In genomic region chr13:32067149-32067961, GRCh38 we compare ENCODE assay signal across 14 cellular contexts. TPM values are rescaled to one million over a fixed set of nuclear protein-coding genes. Genes with fewer than 3 reads are reported as not detected.
DNase-seq lines count a peak whose midpoint lies in the region; ATAC-seq and TF ChIP-seq lines count a peak whose summit lies in the region.
"Had no signal": no experiment of that assay in that cellular context is flagged by ENCODE, and none has a peak within 500 bp of the region (broad histone marks: within the 10 kb centered on the region; RNA-seq: fewer than 3 reads in every experiment).

No MANE protein-coding gene starts in this region.

- H3K27ac ChIP-seq in neural cell (ENCODE audit: low read length) (peak overlapping the region; percentile 82), skeletal muscle tissue (ENCODE audit: low read depth, low read length) (peak overlapping the region; percentile 39), ascending aorta (no peak overlapping the region)
- H3K27ac ChIP-seq: BLaER1 treated with 17β-estradiol and CSF1 and Interleukin-3, amounts not matched to agents 10 nM and 100 nM had no signal

- peak overlapping the region; percentile 38 for H3K9ac ChIP-seq in neural cell (ENCODE audit: low read length)
- no peak overlapping the region for H3K9ac ChIP-seq in skeletal muscle tissue (ENCODE audit: low read depth in 1 of 3, low read length in 3 of 3)
- H3K9ac ChIP-seq: BLaER1 treated with 17β-estradiol and CSF1 and Interleukin-3, amounts not matched to agents 10 nM and 100 nM had no signal

- H3K36me3 ChIP-seq in neural cell (ENCODE audit: insufficient read depth, low read length), result no peaks in the 10 kb centered on the region
- no peaks in the 10 kb centered on the region for H3K36me3 ChIP-seq in skeletal muscle tissue (ENCODE audit: control insufficient read depth in 3 of 3, insufficient read depth in 3 of 3, low read length in 3 of 3)
- no peaks in the 10 kb centered on the region for H3K36me3 ChIP-seq in ascending aorta
- H3K36me3 ChIP-seq: BLaER1 treated with 17β-estradiol and CSF1 and Interleukin-3, amounts not matched to agents 10 nM and 100 nM; HAP-1 had no signal

- peak overlapping the region in 4 of 7 donors; percentile 10 to 49 (median 32) for H3K27ac Mint-ChIP-seq in CD14-positive monocyte
- H3K27ac Mint-ChIP-seq in activated T-helper 17 cell treated with anti-CD3 and anti-CD28 coated beads, Interleukin-2, amount 50 U/mL, for 72 hours, result peak overlapping the region; percentile 61
- H3K27ac Mint-ChIP-seq: CD4-positive, alpha-beta T cell had no signal

- H3K9me3 ChIP-seq in neural cell (ENCODE audit: low read length), result no peaks in the 10 kb centered on the region
- no peaks in the 10 kb centered on the region for H3K9me3 ChIP-seq in skeletal muscle tissue (ENCODE audit: control insufficient read depth in 3 of 3, low read length in 3 of 3)
- no peaks in the 10 kb centered on the region for H3K9me3 ChIP-seq in ascending aorta
- H3K9me3 ChIP-seq: HAP-1 had no signal

- peaks cover 0 to 3% (median 0%) of the 10 kb centered on the region in 3 donors for H3K27me3 Mint-ChIP-seq in CD14-positive monocyte (ENCODE audit: low read depth in 3 of 3)
- no peaks in the 10 kb centered on the region for H3K27me3 Mint-ChIP-seq in activated T-helper 17 cell treated with anti-CD3 and anti-CD28 coated beads, Interleukin-2, amount 50 U/mL, for 72 hours
- H3K27me3 Mint-ChIP-seq: CD4-positive, alpha-beta T cell had no signal

- H2AFZ ChIP-seq in neural cell (ENCODE audit: low read depth, low read length), result no peak overlapping the region

- TF ChIP-seq RAD21 in neural cell (conservative IDR thresholded peaks at IDR 0.05), result no peak

- intact Hi-C loops in CD14-positive monocyte (cut with micrococcal nuclease), result no loop called here
- intact Hi-C loops in ascending aorta (cut with DNase I), result no loop called here

- H3K4me1 Mint-ChIP-seq in CD14-positive monocyte, result peaks cover 10% of the 10 kb centered on the region
- peaks cover 5% of the 10 kb centered on the region for H3K4me1 Mint-ChIP-seq in activated T-helper 17 cell treated with anti-CD3 and anti-CD28 coated beads, Interleukin-2, amount 50 U/mL, for 72 hours

- DNase-seq in CD14-positive monocyte (ENCODE audit: low spot score), result no peak
- no peak for DNase-seq in ascending aorta (ENCODE audit: low spot score in 2 of 2)
- DNase-seq: 8988T; Calu3; CD4-positive, alpha-beta T cell; DMS 273 treated with DMSO at 0.1 percent for 48 hours; GOT3 had no signal

- peaks cover 12% of the 10 kb centered on the region for H3F3A ChIP-seq in neural cell (ENCODE audit: insufficient read depth, low read length, poor library complexity, severe bottlenecking)

- H3K4me1 ChIP-seq in skeletal muscle tissue (ENCODE audit: control insufficient read depth in 3 of 3, insufficient read depth in 3 of 3, low read length in 3 of 3), result peaks cover 15 to 24% (median 15%) of the 10 kb centered on the region in 3 donors
- no peaks in the 10 kb centered on the region for H3K4me1 ChIP-seq in ascending aorta
- H3K4me1 ChIP-seq: BLaER1 treated with 17β-estradiol and CSF1 and Interleukin-3, amounts not matched to agents 10 nM and 100 nM; HAP-1 had no signal

- peaks cover 20 to 38% of the 10 kb centered on the region in 2 donors for H3K36me3 Mint-ChIP-seq in CD14-positive monocyte
- H3K36me3 Mint-ChIP-seq in activated T-helper 17 cell treated with anti-CD3 and anti-CD28 coated beads, Interleukin-2, amount 50 U/mL, for 72 hours (ENCODE audit: low read depth), result peaks cover 5% of the 10 kb centered on the region

- H3K4me2 ChIP-seq in neural cell (ENCODE audit: low read length), result no peak overlapping the region
- H3K4me2 ChIP-seq: BLaER1 treated with 17β-estradiol and CSF1 and Interleukin-3, amounts not matched to agents 10 nM and 100 nM had no signal

- H3K4me3 ChIP-seq in neural cell (ENCODE audit: low read length) (peak overlapping the region; percentile 30), skeletal muscle tissue (ENCODE audit: low read length in 3 of 3) (no peak overlapping the region), ascending aorta (no peak overlapping the region)
- H3K4me3 ChIP-seq: BLaER1 treated with 17β-estradiol and CSF1 and Interleukin-3, amounts not matched to agents 10 nM and 100 nM; HAP-1 had no signal

- TF ChIP-seq CTCF in CD14-positive monocyte (IDR thresholded peaks at IDR 0.05), result no peak
- TF ChIP-seq CTCF in neural cell (IDR thresholded peaks at IDR 0.05; ENCODE audit: poor library complexity, severe bottlenecking), result no peak
- no peak for TF ChIP-seq CTCF in ascending aorta (IDR thresholded peaks at IDR 0.05)

- H4K20me1 ChIP-seq in neural cell (ENCODE audit: insufficient read depth), result no peaks in the 10 kb centered on the region
- H4K20me1 ChIP-seq: BLaER1 treated with 17β-estradiol and CSF1 and Interleukin-3, amounts not matched to agents 10 nM and 100 nM had no signal

- no peak overlapping the region for H3K4me3 Mint-ChIP-seq in CD14-positive monocyte
- no peak overlapping the region for H3K4me3 Mint-ChIP-seq in activated T-helper 17 cell treated with anti-CD3 and anti-CD28 coated beads, Interleukin-2, amount 50 U/mL, for 72 hours
- H3K4me3 Mint-ChIP-seq: CD4-positive, alpha-beta T cell had no signal

- no peaks in the 10 kb centered on the region for H3K27me3 ChIP-seq in neural cell (ENCODE audit: insufficient read depth, low read depth, low read length)
- no peaks in the 10 kb centered on the region for H3K27me3 ChIP-seq in skeletal muscle tissue (ENCODE audit: control insufficient read depth in 3 of 3, insufficient read depth in 3 of 3, low read length in 3 of 3)
- no peaks in the 10 kb centered on the region for H3K27me3 ChIP-seq in ascending aorta
- H3K27me3 ChIP-seq: BLaER1 treated with 17β-estradiol and CSF1 and Interleukin-3, amounts not matched to agents 10 nM and 100 nM had no signal

- peaks cover 0 to 6% (median 3%) of the 10 kb centered on the region in 7 donors for H3K9me3 Mint-ChIP-seq in CD14-positive monocyte
- no peaks in the 10 kb centered on the region for H3K9me3 Mint-ChIP-seq in activated T-helper 17 cell treated with anti-CD3 and anti-CD28 coated beads, Interleukin-2, amount 50 U/mL, for 72 hours
- H3K9me3 Mint-ChIP-seq: CD4-positive, alpha-beta T cell had no signal

- peaks cover 12% of the 10 kb centered on the region for H3K79me2 ChIP-seq in neural cell (replicated peaks; ENCODE audit: insufficient read depth, low read length)

- H3K9me2 ChIP-seq in neural cell (ENCODE audit: insufficient read depth, low read length), result no peaks in the 10 kb centered on the region

- no peak for ATAC-seq in activated T-helper 17 cell treated with anti-CD3 and anti-CD28 coated beads, Interleukin-2, amount 50 U/mL, for 72 hours (replicated peaks)
- ATAC-seq in GM19328 (IDR thresholded peaks at IDR 0.05; ENCODE audit: unreplicated experiment) (no peak), HG02870 (IDR thresholded peaks at IDR 0.05; ENCODE audit: unreplicated experiment) (no peak)

- no peak for TF ChIP-seq EP300 in neural cell (conservative IDR thresholded peaks at IDR 0.05; ENCODE audit: poor library complexity, severe bottlenecking)

TF ChIP-seq in neural cell, 6 proteins besides CTCF, POLR2A, EP300 and RAD21:
- TF ChIP-seq SMC3 (conservative IDR thresholded peaks at IDR 0.05; ENCODE audit: poor library complexity) (no peak), MXI1 (conservative IDR thresholded peaks at IDR 0.05; ENCODE audit: poor library complexity, severe bottlenecking) (no peak), TAF1 (IDR thresholded peaks at IDR 0.05; ENCODE audit: low read depth) (no peak), POLR2AphosphoS5 (IDR thresholded peaks at IDR 0.05) (no peak), EZH2 (IDR thresholded peaks at IDR 0.05; ENCODE audit: borderline replicate concordance, insufficient read depth, low read length, poor library complexity, severe bottlenecking) (no peak)

RNA-seq across cellular contexts. Expression of gene FRY, which starts 35.8 kb away (rescaled TPM):
- polyA plus RNA-seq in CD14-positive monocyte (1 to 10 TPM; 3.9 to 5.0 TPM), neural cell (46.6 and 49.3 TPM in 2 replicates)
- total RNA-seq in activated T-helper 17 cell treated with anti-CD3 and anti-CD28 coated beads, Interleukin-2, amount 50 U/mL, for 72 hours, result 10 to 100 TPM in 1 of 2 donors, 1 to 10 TPM in 1; 7.0 to 10.8 TPM
- polyA minus RNA-seq in neural cell, result 98.6 and 121 TPM in 2 replicates
- total RNA-seq in skeletal muscle tissue (59.0 TPM), ascending aorta (115 TPM)

Comparison
In these comparisons a context has a peak if more than half of its experiments do, and no peak if none do; other contexts are left out.
1. H3K27ac ChIP-seq: peak in neural cell (single experiment) and skeletal muscle tissue (single experiment); none in ascending aorta (0 of 2).